ENCODE assay signal across 25 cellular contexts in the genomic region with DNA sequence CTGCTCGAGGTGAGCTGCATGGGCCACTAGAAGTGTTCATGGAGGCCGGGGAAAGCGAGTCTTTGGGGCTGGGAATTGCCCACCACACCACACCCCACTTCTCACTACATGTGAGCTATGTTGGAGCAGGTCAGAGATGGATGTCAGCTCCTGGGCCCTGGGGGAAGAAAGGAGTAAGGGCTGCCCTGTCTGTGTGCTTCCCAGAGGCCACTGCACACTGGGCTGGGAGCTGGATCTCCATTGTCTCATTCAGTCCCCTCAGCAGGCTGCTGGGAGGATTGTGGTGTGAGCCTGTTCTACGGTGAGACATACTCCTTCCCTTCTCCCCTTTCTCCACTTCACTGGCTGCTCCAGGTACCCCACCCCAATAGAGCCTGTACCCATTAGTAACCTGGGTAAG. TPM values are rescaled to one million over a fixed set of nuclear protein-coding genes. Genes with fewer than 3 reads are reported as not detected.
"Had no signal": no experiment of that assay in that cellular context is flagged by ENCODE, and none has a peak within 500 bp of the region (broad histone marks: within the 10 kb centered on the region; RNA-seq: fewer than 3 reads in every experiment).

No MANE protein-coding gene starts in this region.

- H3K9me3 ChIP-seq: esophagus muscularis mucosa, gastroesophageal sphincter, heart right ventricle, spleen, tibial artery, uterus had no signal

- H3K27me3 ChIP-seq: uterus had no signal

- H3K36me3 ChIP-seq: esophagus muscularis mucosa, gastroesophageal sphincter, heart right ventricle, spleen, tibial artery, uterus had no signal

- H3K4me3 ChIP-seq: coronary artery, esophagus muscularis mucosa, gastroesophageal sphincter, heart right ventricle, spleen, tibial artery, uterus had no signal

- DNase-seq: activated CD4-positive, alpha-beta T cell treated with anti-CD3 and anti-CD28 coated beads for 48 hours; activated CD4-positive, CD25-positive, alpha-beta regulatory T cell; activated CD8-positive, alpha-beta T cell treated with anti-CD3 and anti-CD28 coated beads for 36 hours; activated effector memory CD4-positive, alpha-beta T cell treated with anti-CD3 and anti-CD28 coated beads, Interleukin-2, amount 50 U/mL, for 16 hours; activated naive CD4-positive, alpha-beta T cell treated with anti-CD3 and anti-CD28 coated beads, Interleukin-2, amount 50 U/mL, for 16 hours; activated T-cell treated with anti-CD3 and anti-CD28 coated beads, Interleukin-2, amount 50 U/mL, for 4 hours; aorta; effector CD8-positive, alpha-beta T cell; immature natural killer cell; naive thymus-derived CD4-positive, alpha-beta T cell; nucleus accumbens; spleen; stimulated activated naive CD8-positive, alpha-beta T cell treated with anti-CD3 and anti-CD28 coated beads, Interleukin-15, Interleukin-2, amounts not matched to agents 100 U/mL and 50 U/mL, for 24 hours; substantia nigra; T-helper 1 cell; T-helper 9 cell; tibial artery; uterus had no signal

- ATAC-seq: activated CD8-positive, alpha-beta T cell treated with anti-CD3 and anti-CD28 coated beads for 36 hours; activated T-cell treated with anti-CD3 and anti-CD28 coated beads, Interleukin-2, amount 50 U/mL, for 4 hours; naive thymus-derived CD4-positive, alpha-beta T cell; stimulated activated naive CD8-positive, alpha-beta T cell treated with anti-CD3 and anti-CD28 coated beads, Interleukin-15, Interleukin-2, amounts not matched to agents 100 U/mL and 50 U/mL, for 24 hours had no signal

- FAIRE-seq: endothelial cell of umbilical vein had no signal

- H3K4me1 ChIP-seq: gastroesophageal sphincter, tibial artery, uterus had no signal

- H3K27ac ChIP-seq: coronary artery, esophagus muscularis mucosa, gastroesophageal sphincter, heart right ventricle, spleen, tibial artery, uterus had no signal

RNA-seq across cellular contexts. Expression of gene ANKRD33, which starts 49.9 kb away (rescaled TPM):
- total RNA-seq: activated CD8-positive, alpha-beta T cell treated with anti-CD3 and anti-CD28 coated beads for 36 hours; activated T-cell treated with anti-CD3 and anti-CD28 coated beads, Interleukin-2, amount 50 U/mL, for 4 hours; esophagus muscularis mucosa; gastroesophageal sphincter; heart right ventricle; liver; naive thymus-derived CD4-positive, alpha-beta T cell; posterior vena cava; spleen had no signal
- polyA plus RNA-seq: aorta; immature natural killer cell; liver; naive thymus-derived CD4-positive, alpha-beta T cell; spleen had no signal
